In genomic region chr13:35887028-35887666, GRCh38 we compare ENCODE assay signal across 16 cellular contexts.
"Had no signal": no experiment of that assay in that cellular context is flagged by ENCODE, and none has a peak within 500 bp of the region (broad histone marks: within the 10 kb centered on the region; RNA-seq: fewer than 3 reads in every experiment).

No MANE protein-coding gene starts in this region.

- H3K36me3 Mint-ChIP-seq: activated naive CD8-positive, alpha-beta T cell treated with anti-CD3 and anti-CD28 coated beads for 36 hours; naive B cell had no signal

- H3K4me3 ChIP-seq: ovary, testis, upper lobe of right lung had no signal

- H3K27me3 Mint-ChIP-seq: activated CD4-positive, alpha-beta T cell treated with anti-CD3 and anti-CD28 coated beads, Interleukin-2, amount 10 ng/mL, durations not matched to agents 7 days and 5 days; activated naive CD8-positive, alpha-beta T cell treated with anti-CD3 and anti-CD28 coated beads for 36 hours; central memory CD8-positive, alpha-beta T cell; stimulated activated naive CD8-positive, alpha-beta T cell treated with anti-CD3 and anti-CD28 coated beads, Interleukin-15, amount 100 ng/mL, for 72 hours had no signal

- H3K27ac Mint-ChIP-seq: activated CD4-positive, alpha-beta T cell treated with anti-CD3 and anti-CD28 coated beads, Interleukin-2, amount 10 ng/mL, durations not matched to agents 7 days and 5 days; activated naive CD8-positive, alpha-beta T cell treated with anti-CD3 and anti-CD28 coated beads for 36 hours; naive B cell; stimulated activated naive CD8-positive, alpha-beta T cell treated with anti-CD3 and anti-CD28 coated beads, Interleukin-15, amount 100 ng/mL, for 72 hours had no signal

- H3K4me1 Mint-ChIP-seq: activated CD4-positive, alpha-beta T cell treated with anti-CD3 and anti-CD28 coated beads, Interleukin-2, amount 10 ng/mL, durations not matched to agents 7 days and 5 days; activated naive CD8-positive, alpha-beta T cell treated with anti-CD3 and anti-CD28 coated beads for 36 hours; central memory CD8-positive, alpha-beta T cell; naive B cell; stimulated activated naive CD8-positive, alpha-beta T cell treated with anti-CD3 and anti-CD28 coated beads, Interleukin-15, amount 100 ng/mL, for 72 hours had no signal

- DNase-seq: activated CD4-positive, alpha-beta T cell treated with anti-CD3 and anti-CD28 coated beads, Interleukin-2, amount 10 ng/mL, durations not matched to agents 7 days and 5 days; activated CD8-positive, alpha-beta memory T cell treated with anti-CD3 and anti-CD28 coated beads for 24 hours; activated naive CD8-positive, alpha-beta T cell treated with anti-CD3 and anti-CD28 coated beads for 36 hours; amygdala; brain microvascular endothelial cell; cortex of kidney; effector CD8-positive, alpha-beta T cell; foreskin keratinocyte; naive B cell; ovary; stimulated activated CD4-positive, alpha-beta T cell treated with anti-CD3 and anti-CD28 coated beads, Interleukin-1b, Interleukin-23, amount 100 ng/mL, for 48 hours; stimulated activated naive CD8-positive, alpha-beta T cell treated with anti-CD3 and anti-CD28 coated beads, Interleukin-15, amount 100 ng/mL, for 72 hours; testis; upper lobe of right lung had no signal

- H3K4me3 Mint-ChIP-seq: activated CD4-positive, alpha-beta T cell treated with anti-CD3 and anti-CD28 coated beads, Interleukin-2, amount 10 ng/mL, durations not matched to agents 7 days and 5 days; activated naive CD8-positive, alpha-beta T cell treated with anti-CD3 and anti-CD28 coated beads for 36 hours; central memory CD8-positive, alpha-beta T cell; naive B cell; stimulated activated naive CD8-positive, alpha-beta T cell treated with anti-CD3 and anti-CD28 coated beads, Interleukin-15, amount 100 ng/mL, for 72 hours had no signal

- H3K9me3 Mint-ChIP-seq: activated CD4-positive, alpha-beta T cell treated with anti-CD3 and anti-CD28 coated beads, Interleukin-2, amount 10 ng/mL, durations not matched to agents 7 days and 5 days; activated naive CD8-positive, alpha-beta T cell treated with anti-CD3 and anti-CD28 coated beads for 36 hours; stimulated activated naive CD8-positive, alpha-beta T cell treated with anti-CD3 and anti-CD28 coated beads, Interleukin-15, amount 100 ng/mL, for 72 hours had no signal

- ATAC-seq: foreskin keratinocyte; sciatic nerve; stimulated activated naive CD8-positive, alpha-beta T cell treated with anti-CD3 and anti-CD28 coated beads, Interleukin-15, amount 100 ng/mL, for 72 hours; upper lobe of right lung had no signal
